ENCODE assay signal across 9 cellular contexts in genomic region chrX:138748480-138748879, GRCh38. TPM values are rescaled to one million over a fixed set of nuclear protein-coding genes. Genes with fewer than 3 reads are reported as not detected.
A peak's percentile ranks its signal among the peaks of the same experiment; 100 is the strongest.
DNase-seq lines count a peak whose midpoint lies in the region; TF ChIP-seq lines count a peak whose summit lies in the region.
"Had no signal": no experiment of that assay in that cellular context is flagged by ENCODE, and none has a peak within 500 bp of the region (broad histone marks: within the 10 kb centered on the region; RNA-seq: fewer than 3 reads in every experiment).

No MANE protein-coding gene starts in this region.

- no peaks in the 10 kb centered on the region for H4K20me1 ChIP-seq in Karpas-422 (ENCODE audit: insufficient read depth, low read depth, low read length)
- no peaks in the 10 kb centered on the region for H4K20me1 ChIP-seq in mammary epithelial cell (ENCODE audit: insufficient read depth, low read length)

- no peaks in the 10 kb centered on the region for H3K36me3 ChIP-seq in Karpas-422 (ENCODE audit: insufficient read depth, low read length)
- H3K36me3 ChIP-seq in mammary epithelial cell (ENCODE audit: insufficient read depth, low read length) = no peaks in the 10 kb centered on the region

- H3K27ac ChIP-seq in Karpas-422 (ENCODE audit: low read length) = no peak overlapping the region
- no peak overlapping the region for H3K27ac ChIP-seq in mammary epithelial cell (ENCODE audit: insufficient read depth, low read depth, low read length)

- H3K79me2 ChIP-seq in Karpas-422 (ENCODE audit: low read length) = no peaks in the 10 kb centered on the region
- no peaks in the 10 kb centered on the region for H3K79me2 ChIP-seq in mammary epithelial cell (ENCODE audit: insufficient read depth, low read length)

- no peak overlapping the region for H3K27ac Mint-ChIP-seq in nephron

- intact Hi-C loops in mammary epithelial cell (cut with micrococcal nuclease) (loop anchor here (10.0 kb wide), 1 partner anchor 1794 kb away; no protein-coding TSS in a partner anchor), posterior vena cava (cut with DNase I) (no loop called here)

- no TSS peak for BruUV-seq in mammary epithelial cell (replicated peaks; lab: Mats Ljungman, UMichigan)

- in situ Hi-C loops in mammary epithelial cell (cut with MboI; ENCODE audit: low sequenced_read_pairs in 2 of 2) = loop anchor here (10.0 to 25.0 kb wide), 2 partner anchors 554 to 561 kb away; no protein-coding TSS in a partner anchor

- H2AFZ ChIP-seq in Karpas-422 (ENCODE audit: low read length) (no peak overlapping the region), mammary epithelial cell (ENCODE audit: low read depth, low read length) (no peak overlapping the region)

- H3K27me3 Mint-ChIP-seq in nephron (ENCODE audit: low read depth) = no peaks in the 10 kb centered on the region
- H3K27me3 Mint-ChIP-seq: naive B cell had no signal

- no peaks in the 10 kb centered on the region for H3K9me3 Mint-ChIP-seq in nephron
- H3K9me3 Mint-ChIP-seq: naive B cell had no signal

- WGBS in mammary epithelial cell (ENCODE audit: low coverage, missing lambda C conversion rate) = 10% methylated on average over 3 of the region's 3 CpGs

- H3K9me2 ChIP-seq in Karpas-422 (replicated peaks; ENCODE audit: insufficient read depth, low read length) = no peaks in the 10 kb centered on the region

- H3K4me1 ChIP-seq in Karpas-422 (ENCODE audit: low read length) (no peaks in the 10 kb centered on the region), mammary epithelial cell (ENCODE audit: insufficient read depth, low read length) (no peaks in the 10 kb centered on the region)

- no peaks in the 10 kb centered on the region for H3K9me3 ChIP-seq in Karpas-422 (ENCODE audit: low read length)
- H3K9me3 ChIP-seq in mammary epithelial cell (replicated peaks; ENCODE audit: insufficient read depth, low read length) = no peaks in the 10 kb centered on the region

- TF ChIP-seq CTCF in mammary epithelial cell (conservative IDR thresholded peaks at IDR 0.05 in 1 of 2, IDR thresholded peaks at IDR 0.05 in 1 of 2; ENCODE audit: extremely low read depth in 1 of 2, insufficient read depth in 1 of 2, low read depth in 1 of 2, low read length in 2 of 2) (peak; percentile 52 to 57), nephron (IDR thresholded peaks at IDR 0.05; ENCODE audit: unreplicated experiment in 3 of 3) (peak; percentile 42 to 54 (median 49))

- peak; percentile 0 for DNase-seq in EH (ENCODE audit: low read depth)
- DNase-seq in Karpas-422 = peak; percentile 74
- DNase-seq in mammary epithelial cell = no peak
- DNase-seq in AG08396 (ENCODE audit: low spot score) = no peak
- DNase-seq in stimulated activated CD4-positive, alpha-beta T cell treated with anti-CD3 and anti-CD28 coated beads, Interleukin-4, amount 100 ng/mL, for 1 hour = no peak
- DNase-seq in T-helper 9 cell = no peak
- DNase-seq in posterior vena cava (ENCODE audit: low spot score) = no peak
- DNase-seq: naive B cell had no signal

- dilution Hi-C loops in mammary epithelial cell (cut with HindIII; ENCODE audit: low sequenced_read_pairs) = no loop called here

- no peaks in the 10 kb centered on the region for H3K27me3 ChIP-seq in Karpas-422 (ENCODE audit: low read length)
- no peaks in the 10 kb centered on the region for H3K27me3 ChIP-seq in mammary epithelial cell (ENCODE audit: insufficient read depth, low read length)

- H3K4me2 ChIP-seq in Karpas-422 (ENCODE audit: low read depth, low read length, poor library complexity, severe bottlenecking) (no peak overlapping the region), mammary epithelial cell (ENCODE audit: insufficient read depth, low read depth, low read length) (no peak overlapping the region)

- H3K36me3 Mint-ChIP-seq in nephron (ENCODE audit: low read depth) = no peaks in the 10 kb centered on the region
- H3K36me3 Mint-ChIP-seq: naive B cell had no signal

- H3K4me3 Mint-ChIP-seq in nephron = no peak overlapping the region
- H3K4me3 Mint-ChIP-seq: naive B cell had no signal

- H3K9ac ChIP-seq in Karpas-422 (ENCODE audit: low read length) (no peak overlapping the region), mammary epithelial cell (ENCODE audit: insufficient read depth, low read length) (no peak overlapping the region)

- CTCF ChIA-PET in mammary epithelial cell (lab: Charles Lee; ENCODE audit: low non-redundant PET) = no interaction called here

- H3K4me1 Mint-ChIP-seq in nephron = no peaks in the 10 kb centered on the region
- H3K4me1 Mint-ChIP-seq: naive B cell had no signal

- H3K4me3 ChIP-seq in Karpas-422 (ENCODE audit: low read length) (no peak overlapping the region), mammary epithelial cell (replicated peaks in 1 of 3; ENCODE audit: insufficient read depth in 1 of 3, low read depth in 2 of 3, low read length in 3 of 3) (no peak overlapping the region)

RNA-seq across cellular contexts. Expression of gene FGF13, which starts 37.0 kb away (rescaled TPM):
- not detected in 2 replicates for total RNA-seq in Karpas-422 (2014; rRNA removed; shearing (Covaris generic); ENCODE audit: low replicate concordance)
- total RNA-seq in mammary epithelial cell (1 to 10 TPM in 1 of 2 donors, not detected in 1; 1.3 TPM), posterior vena cava (10 to 100 TPM; 10.6 to 13.6 TPM)
- polyA plus RNA-seq in mammary epithelial cell = not detected
- not detected for polyA minus RNA-seq in mammary epithelial cell

Comparison
In these comparisons a context has a peak if more than half of its experiments do, and no peak if none do; other contexts are left out.
1. DNase-seq: peak in EH (single experiment) and Karpas-422 (single experiment); none in mammary epithelial cell (single experiment), AG08396 (single experiment), stimulated activated CD4-positive, alpha-beta T cell treated with anti-CD3 and anti-CD28 coated beads, Interleukin-4, amount 100 ng/mL, for 1 hour (single experiment), T-helper 9 cell (single experiment) and posterior vena cava (single experiment).
2. RNA of gene FGF13, which starts 37.0 kb away (total RNA-seq): 10.6 to 13.6 TPM in posterior vena cava; 1.3 TPM in mammary epithelial cell and not detected in Karpas-422; every median in the first group is over 4 times any median in the second.